ENCODE assay signal across 15 cellular contexts in genomic region chr18:8121942-8122480, GRCh38.
A peak's percentile ranks its signal among the peaks of the same experiment; 100 is the strongest.
DNase-seq lines count a peak whose midpoint lies in the region; ATAC-seq and TF ChIP-seq lines count a peak whose summit lies in the region.
"Had no signal": no experiment of that assay in that cellular context is flagged by ENCODE, and none has a peak within 500 bp of the region (broad histone marks: within the 10 kb centered on the region; RNA-seq: fewer than 3 reads in every experiment).

No MANE protein-coding gene starts in this region.

- no peaks in the 10 kb centered on the region for H3K9me3 Mint-ChIP-seq in natural killer cell

- no peak overlapping the region for H3K27ac Mint-ChIP-seq in natural killer cell

- H3K4me1 ChIP-seq in ectodermal cell (ENCODE audit: control insufficient read depth, insufficient read depth, low read length) (peaks cover 3% of the 10 kb centered on the region), gastroesophageal sphincter (no peaks in the 10 kb centered on the region)
- H3K4me1 ChIP-seq: Peyer's patch had no signal

- no peaks in the 10 kb centered on the region for H3K27me3 Mint-ChIP-seq in natural killer cell (ENCODE audit: low read depth in 2 of 2)

- DNase-seq in AG20443 (ENCODE audit: low spot score) (peak; percentile 36), MG63 (peak; percentile 3), lung microvascular endothelial cell (ENCODE audit: low read depth in 2 of 2) (peak; percentile 40 to 72), natural killer cell (no peak), NCI-H510A (lab: John Stamatoyannopoulos, UW) (no peak)
- DNase-seq: adrenal gland; left cardiac atrium; NCI-H2171; Peyer's patch; stimulated activated CD8-positive, alpha-beta memory T cell treated with anti-CD3 and anti-CD28 coated beads, Interleukin-4, amount 100 ng/mL, for 48 hours had no signal

- H3K9me3 ChIP-seq in MG63: no peaks in the 10 kb centered on the region
- H3K9me3 ChIP-seq in ectodermal cell (ENCODE audit: control insufficient read depth, low read length): no peaks in the 10 kb centered on the region
- H3K9me3 ChIP-seq in gastroesophageal sphincter: no peaks in the 10 kb centered on the region
- H3K9me3 ChIP-seq: adrenal gland, Peyer's patch had no signal

- H3K36me3 ChIP-seq in MG63 (no peaks in the 10 kb centered on the region), ectodermal cell (ENCODE audit: control insufficient read depth, insufficient read depth, low read length) (no peaks in the 10 kb centered on the region), gastroesophageal sphincter (no peaks in the 10 kb centered on the region)
- H3K36me3 ChIP-seq: adrenal gland, Peyer's patch had no signal

- H3K27me3 ChIP-seq in MG63 (no peaks in the 10 kb centered on the region), ectodermal cell (ENCODE audit: control insufficient read depth, insufficient read depth, low read length, poor library complexity, severe bottlenecking) (no peaks in the 10 kb centered on the region), gastroesophageal sphincter (no peaks in the 10 kb centered on the region)
- H3K27me3 ChIP-seq: adrenal gland, Peyer's patch had no signal

- no peak for TF ChIP-seq POLR2A in gastroesophageal sphincter (IDR thresholded peaks at IDR 0.05)

- ATAC-seq in natural killer cell (no peak), gastroesophageal sphincter (no peak), GM19463 (IDR thresholded peaks at IDR 0.05; ENCODE audit: unreplicated experiment) (no peak)

- TF ChIP-seq CTCF in natural killer cell (IDR thresholded peaks at IDR 0.05): no peak
- no peak for TF ChIP-seq CTCF in gastroesophageal sphincter (IDR thresholded peaks at IDR 0.05)

- peaks cover 15 to 23% of the 10 kb centered on the region in 2 donors for H3K4me1 Mint-ChIP-seq in natural killer cell

- H3K4me3 ChIP-seq in MG63 (no peak overlapping the region), ectodermal cell (ENCODE audit: insufficient read depth, low read depth, low read length) (no peak overlapping the region), gastroesophageal sphincter (no peak overlapping the region)
- H3K4me3 ChIP-seq: adrenal gland, Peyer's patch had no signal

- intact Hi-C loops in natural killer cell (cut with micrococcal nuclease): no loop called here

- no peak overlapping the region for H3K4me3 Mint-ChIP-seq in natural killer cell

- H3K27ac ChIP-seq in ectodermal cell (ENCODE audit: insufficient read depth, low read depth, low read length, poor library complexity, severe bottlenecking): peak overlapping the region; percentile 27
- no peak overlapping the region for H3K27ac ChIP-seq in gastroesophageal sphincter
- H3K27ac ChIP-seq: adrenal gland, C4-2B, KMS-11, Peyer's patch had no signal

- no peak for TF ChIP-seq EP300 in gastroesophageal sphincter (IDR thresholded peaks at IDR 0.05)

- H3K36me3 Mint-ChIP-seq in natural killer cell: no peaks in the 10 kb centered on the region

- WGBS in ectodermal cell, 2 experiments: 69 to 72% methylated on average over 9 of the region's 9 CpGs
- 77 to 80% methylated on average over 7 to 9 of the region's 9 CpGs for WGBS in gastroesophageal sphincter (ENCODE audit: low coverage in 1 of 2), 2 donors

Comparison
In these comparisons a context has a peak if more than half of its experiments do, and no peak if none do; other contexts are left out.
1. DNase-seq: peak in AG20443 (single experiment), MG63 (single experiment) and lung microvascular endothelial cell (2 of 2); none in natural killer cell (single experiment) and NCI-H510A (single experiment).